14 cellular contexts compared by ENCODE assay signal in genomic region chr7:148253629-148254028, GRCh38.
DNase-seq lines count a peak whose midpoint lies in the region; ATAC-seq lines count a peak whose summit lies in the region.
"Had no signal": no experiment of that assay in that cellular context is flagged by ENCODE, and none has a peak within 500 bp of the region (broad histone marks: within the 10 kb centered on the region; RNA-seq: fewer than 3 reads in every experiment).

No MANE protein-coding gene starts in this region.

- ATAC-seq in GM18909 (IDR thresholded peaks at IDR 0.05; ENCODE audit: poor library complexity, unreplicated experiment) (peak; percentile 77), GM21737 (IDR thresholded peaks at IDR 0.05; ENCODE audit: unreplicated experiment) (peak; percentile 51), HG03108 (IDR thresholded peaks at IDR 0.05; ENCODE audit: unreplicated experiment) (peak; percentile 68)
- ATAC-seq in stimulated activated memory B cell treated with anti-CD40 and anti-IgM and Interleukin-4, amounts not matched to agents 10 μg/mL and 1 μg/mL and 100 μg/mL, for 72 hours = peak; percentile 78
- ATAC-seq: natural killer cell treated with Interleukin-12 subunit alpha and Interleukin-12 subunit beta and Interleukin-15 and Interleukin-18, amount 100 ng/mL, for 72 hours; right lobe of liver had no signal

- H3K27me3 Mint-ChIP-seq in stimulated activated memory B cell treated with anti-CD40 and anti-IgM and Interleukin-4, amounts not matched to agents 10 μg/mL and 1 μg/mL and 100 μg/mL, for 72 hours = peaks cover 56% of the 10 kb centered on the region
- H3K27me3 Mint-ChIP-seq in CD4-positive, alpha-beta memory T cell = peaks cover 13 to 22% of the 10 kb centered on the region in 2 donors

- H3K27ac ChIP-seq in CD4-positive, alpha-beta memory T cell (ENCODE audit: low read depth, low read length) = no peak overlapping the region
- H3K27ac ChIP-seq: right lobe of liver, SJSA1 had no signal

- H3K9me3 Mint-ChIP-seq in stimulated activated memory B cell treated with anti-CD40 and anti-IgM and Interleukin-4, amounts not matched to agents 10 μg/mL and 1 μg/mL and 100 μg/mL, for 72 hours = peaks cover 17% of the 10 kb centered on the region
- peaks cover 0 to 26% (median 19%) of the 10 kb centered on the region in 8 donors for H3K9me3 Mint-ChIP-seq in CD4-positive, alpha-beta memory T cell
- H3K9me3 Mint-ChIP-seq: natural killer cell treated with Interleukin-12 subunit alpha and Interleukin-12 subunit beta and Interleukin-15 and Interleukin-18, amount 100 ng/mL, for 72 hours had no signal

- no peak overlapping the region for H3K4me3 ChIP-seq in CD4-positive, alpha-beta memory T cell (ENCODE audit: low read length in 2 of 2)
- H3K4me3 ChIP-seq: right lobe of liver, SJSA1 had no signal

- DNase-seq in anterior cingulate cortex (lab: John Stamatoyannopoulos, UW) (no peak), iPS-NIHi11 (ENCODE audit: low spot score) (no peak)
- no peak for DNase-seq in CD4-positive, alpha-beta memory T cell
- DNase-seq: activated T-cell treated with anti-CD3 and anti-CD28 coated beads for 4 hours, C1 segment of cervical spinal cord, cerebellar nuclear complex, NCI-H1930, right lobe of liver had no signal

- no peak overlapping the region for H3K27ac Mint-ChIP-seq in stimulated activated memory B cell treated with anti-CD40 and anti-IgM and Interleukin-4, amounts not matched to agents 10 μg/mL and 1 μg/mL and 100 μg/mL, for 72 hours
- no peak overlapping the region for H3K27ac Mint-ChIP-seq in CD4-positive, alpha-beta memory T cell
- H3K27ac Mint-ChIP-seq: natural killer cell treated with Interleukin-12 subunit alpha and Interleukin-12 subunit beta and Interleukin-15 and Interleukin-18, amount 100 ng/mL, for 72 hours had no signal

- H3K36me3 ChIP-seq in CD4-positive, alpha-beta memory T cell (ENCODE audit: insufficient read depth, low read length) = no peaks in the 10 kb centered on the region
- H3K36me3 ChIP-seq: right lobe of liver, SJSA1 had no signal

- H3K4me3 Mint-ChIP-seq in stimulated activated memory B cell treated with anti-CD40 and anti-IgM and Interleukin-4, amounts not matched to agents 10 μg/mL and 1 μg/mL and 100 μg/mL, for 72 hours = no peak overlapping the region
- no peak overlapping the region for H3K4me3 Mint-ChIP-seq in CD4-positive, alpha-beta memory T cell
- H3K4me3 Mint-ChIP-seq: natural killer cell treated with Interleukin-12 subunit alpha and Interleukin-12 subunit beta and Interleukin-15 and Interleukin-18, amount 100 ng/mL, for 72 hours had no signal

- no peaks in the 10 kb centered on the region for H3K27me3 ChIP-seq in CD4-positive, alpha-beta memory T cell (ENCODE audit: insufficient read depth, low read length)
- H3K27me3 ChIP-seq: right lobe of liver, SJSA1 had no signal

- peaks cover 18% of the 10 kb centered on the region for H3K36me3 Mint-ChIP-seq in stimulated activated memory B cell treated with anti-CD40 and anti-IgM and Interleukin-4, amounts not matched to agents 10 μg/mL and 1 μg/mL and 100 μg/mL, for 72 hours
- H3K36me3 Mint-ChIP-seq in CD4-positive, alpha-beta memory T cell = peaks cover 1 to 6% of the 10 kb centered on the region in 2 donors
- H3K36me3 Mint-ChIP-seq: natural killer cell treated with Interleukin-12 subunit alpha and Interleukin-12 subunit beta and Interleukin-15 and Interleukin-18, amount 100 ng/mL, for 72 hours had no signal

- CTCF ChIA-PET in CD4-positive, alpha-beta memory T cell (lab: Charles Lee; ENCODE audit: partially characterized antibody) = no interaction called here

- no peaks in the 10 kb centered on the region for H3K4me1 Mint-ChIP-seq in stimulated activated memory B cell treated with anti-CD40 and anti-IgM and Interleukin-4, amounts not matched to agents 10 μg/mL and 1 μg/mL and 100 μg/mL, for 72 hours
- no peaks in the 10 kb centered on the region for H3K4me1 Mint-ChIP-seq in CD4-positive, alpha-beta memory T cell

- intact Hi-C loops in CD4-positive, alpha-beta memory T cell (cut with micrococcal nuclease) = no loop called here

- H3K9me3 ChIP-seq in CD4-positive, alpha-beta memory T cell (ENCODE audit: control insufficient read depth in 1 of 2, low read length in 2 of 2) = peaks cover 0 to 3% of the 10 kb centered on the region in 2 donors
- H3K9me3 ChIP-seq: right lobe of liver, SJSA1 had no signal

- H3K4me1 ChIP-seq in CD4-positive, alpha-beta memory T cell (ENCODE audit: insufficient read depth, low read length) = no peaks in the 10 kb centered on the region
- H3K4me1 ChIP-seq: right lobe of liver, SJSA1 had no signal

- POLR2A ChIA-PET in CD4-positive, alpha-beta memory T cell (lab: Charles Lee; ENCODE audit: partially characterized antibody) = no interaction called here
